8 cellular contexts compared by ENCODE assay signal in genomic region chr4:147683717-147684700, GRCh38. TPM values are rescaled to one million over a fixed set of nuclear protein-coding genes. Genes with fewer than 3 reads are reported as not detected.
DNase-seq lines count a peak whose midpoint lies in the region; ATAC-seq and TF ChIP-seq lines count a peak whose summit lies in the region.

PRMT9 (minus strand) TSS chr4:147684163; CDS start chr4:147683987, 176 bp downstream.

- H3K27me3 Mint-ChIP-seq in activated CD4-positive, alpha-beta memory T cell treated with anti-CD3 and anti-CD28 coated beads for 36 hours: no peaks in the 10 kb centered on the region

- H3K9me3 ChIP-seq in duodenal mucosa (ENCODE audit: control insufficient read depth in 1 of 2, low read length in 2 of 2): no peaks in the 10 kb centered on the region

- H3K36me3 Mint-ChIP-seq in activated CD4-positive, alpha-beta memory T cell treated with anti-CD3 and anti-CD28 coated beads for 36 hours: peaks cover 3% of the 10 kb centered on the region

- TF ChIP-seq CTCF in lower leg skin (IDR thresholded peaks at IDR 0.05): no peak

- H3K27ac ChIP-seq in duodenal mucosa (ENCODE audit: low read depth, low read length): peak within 1 kb of the TSS; percentile 62

- peak; percentile 100 for ATAC-seq in GM19328 (IDR thresholded peaks at IDR 0.05; ENCODE audit: unreplicated experiment)
- ATAC-seq in HG03469 (IDR thresholded peaks at IDR 0.05; ENCODE audit: unreplicated experiment): peak; percentile 99

- DNase-seq in CD1c-positive myeloid dendritic cell (ENCODE audit: extremely low spot score) (peak; percentile 93), NCI-H748 treated with DMSO at 0.1 percent for 48 hours (lab: John Stamatoyannopoulos, UW) (peak; percentile 38), lower leg skin (ENCODE audit: low spot score in 2 of 2) (peak; percentile 86 to 97)
- peak; percentile 93 for DNase-seq in activated CD4-positive, alpha-beta memory T cell treated with anti-CD3 and anti-CD28 coated beads for 36 hours
- DNase-seq in stimulated activated CD4-positive, alpha-beta T cell treated with anti-CD3 and anti-CD28 coated beads, Interleukin-4, amount 100 ng/mL, for 4 hours: peak; percentile 83 to 87

- WGBS in lower leg skin, 2 donors: 0% methylated on average over 68 to 69 of the region's 69 CpGs

- H3K4me3 Mint-ChIP-seq in activated CD4-positive, alpha-beta memory T cell treated with anti-CD3 and anti-CD28 coated beads for 36 hours: peak within 1 kb of the TSS; percentile 85

- H3K4me1 ChIP-seq in duodenal mucosa (ENCODE audit: control insufficient read depth in 1 of 2, insufficient read depth in 2 of 2, low read length in 2 of 2): peaks cover 0 to 11% of the 10 kb centered on the region in 2 donors

- CTCF ChIA-PET in activated CD4-positive, alpha-beta memory T cell treated with anti-CD3 and anti-CD28 coated beads for 36 hours (lab: Charles Lee): interaction anchor here (0.9 to 4.8 kb wide), 8 partner anchors 13 to 186 kb away, joined by 3 to 60 read pairs (median 4); partner anchors contain the start of genes ARHGAP10 and TMEM184C

- peak within 1 kb of the TSS; percentile 73 to 95 for H3K9ac ChIP-seq in duodenal mucosa (ENCODE audit: low read depth in 1 of 2, low read length in 2 of 2)

- intact Hi-C loops in activated CD4-positive, alpha-beta memory T cell treated with anti-CD3 and anti-CD28 coated beads for 36 hours (cut with micrococcal nuclease): loop anchor here (1.0 to 5.0 kb wide), 4 partner anchors 47 to 758 kb away; partner anchors contain the start of genes NR3C2 and TMEM184C
- intact Hi-C loops in lower leg skin (cut with DNase I; ENCODE audit: low total_unique reads): no loop called here

- H3K27ac Mint-ChIP-seq in activated CD4-positive, alpha-beta memory T cell treated with anti-CD3 and anti-CD28 coated beads for 36 hours: peak within 1 kb of the TSS; percentile 88

- TF ChIP-seq POLR2A in lower leg skin (IDR thresholded peaks at IDR 0.05): peak in 1 of 2 donors; percentile 25

- H3K27me3 ChIP-seq in duodenal mucosa (ENCODE audit: control insufficient read depth in 1 of 2, insufficient read depth in 2 of 2, low read length in 2 of 2): no peaks in the 10 kb centered on the region

- H3K9me3 Mint-ChIP-seq in activated CD4-positive, alpha-beta memory T cell treated with anti-CD3 and anti-CD28 coated beads for 36 hours: no peaks in the 10 kb centered on the region

- H3K4me3 ChIP-seq in duodenal mucosa (ENCODE audit: low read depth in 1 of 2, low read length in 2 of 2): peak within 1 kb of the TSS; percentile 90 to 97
- peak within 1 kb of the TSS; percentile 56 for H3K4me3 ChIP-seq in lower leg skin (ENCODE audit: low read depth, poor library complexity, severe bottlenecking)

- peaks cover 0 to 3% of the 10 kb centered on the region in 2 donors for H3K36me3 ChIP-seq in duodenal mucosa (ENCODE audit: control insufficient read depth in 1 of 2, insufficient read depth in 2 of 2, low read length in 2 of 2)

- peaks cover 24% of the 10 kb centered on the region for H3K4me1 Mint-ChIP-seq in activated CD4-positive, alpha-beta memory T cell treated with anti-CD3 and anti-CD28 coated beads for 36 hours (ENCODE audit: low read depth)

- POLR2A ChIA-PET in activated CD4-positive, alpha-beta memory T cell treated with anti-CD3 and anti-CD28 coated beads for 36 hours (lab: Charles Lee): interaction anchor here (0.7 to 1.8 kb wide), 5 partner anchors 38 to 167 kb away, joined by 3 to 12 read pairs (median 3); partner anchors contain the start of genes ARHGAP10 and TMEM184C

RNA-seq across cellular contexts. Expression of gene PRMT9, which starts in this region (rescaled TPM):
- total RNA-seq in activated CD4-positive, alpha-beta memory T cell treated with anti-CD3 and anti-CD28 coated beads for 36 hours: 1 to 10 TPM; 7.9 to 8.3 TPM
- total RNA-seq in lower leg skin: 10 to 100 TPM in 1 of 4 donors, 1 to 10 TPM in 3; 7.6 to 10.3 (median 9.1) TPM

Comparison
In these comparisons a context has a peak if more than half of its experiments do, and no peak if none do; other contexts are left out.
1. Peak in every context shown above with its lines: DNase-seq, ATAC-seq, H3K4me3 ChIP-seq and H3K27ac ChIP-seq.
2. DNase-seq: peak in every context shown above with its lines; median percentile 93 in CD1c-positive myeloid dendritic cell; 93 in activated CD4-positive, alpha-beta memory T cell treated with anti-CD3 and anti-CD28 coated beads for 36 hours; 92 in lower leg skin; 85 in stimulated activated CD4-positive, alpha-beta T cell treated with anti-CD3 and anti-CD28 coated beads, Interleukin-4, amount 100 ng/mL, for 4 hours; 38 in NCI-H748 treated with DMSO at 0.1 percent for 48 hours.